Comparison of ENCODE assay signal across 21 cellular contexts in the genomic region with DNA sequence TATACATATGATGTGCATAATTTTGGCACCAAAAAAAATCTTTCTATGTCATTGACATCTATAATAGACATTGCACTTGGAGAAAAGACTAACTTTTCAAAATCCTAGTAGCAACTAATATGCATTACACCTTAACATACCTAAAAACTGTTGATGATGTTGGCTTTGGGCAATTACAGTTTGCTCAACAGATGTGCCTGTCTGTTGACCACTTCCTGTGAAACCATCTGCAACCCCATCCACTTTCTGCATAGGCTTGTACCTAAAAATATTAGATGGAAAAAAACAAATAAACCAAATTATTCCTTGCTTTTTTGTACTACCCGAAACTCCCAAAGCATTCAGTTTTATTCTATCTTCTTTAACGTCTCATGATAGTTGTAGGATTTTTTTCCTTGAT.
A peak's percentile ranks its signal among the peaks of the same experiment; 100 is the strongest.
DNase-seq lines count a peak whose midpoint lies in the region; ATAC-seq and TF ChIP-seq lines count a peak whose summit lies in the region.
"Had no signal": no experiment of that assay in that cellular context is flagged by ENCODE, and none has a peak within 500 bp of the region (broad histone marks: within the 10 kb centered on the region; RNA-seq: fewer than 3 reads in every experiment).

No MANE protein-coding gene starts in this region.

- H3K27ac Mint-ChIP-seq in mesothelial cell of epicardium, result no peak overlapping the region
- H3K27ac Mint-ChIP-seq: activated CD4-positive, alpha-beta T cell treated with anti-CD3 and anti-CD28 coated beads, Interleukin-2, amount 10 ng/mL, durations not matched to agents 24 days and 14 days; natural killer cell treated with Interleukin-12 subunit alpha and Interleukin-12 subunit beta and Interleukin-15 and Interleukin-18, amount 100 ng/mL, for 72 hours had no signal

- H3K4me3 Mint-ChIP-seq in mesothelial cell of epicardium, result no peak overlapping the region
- H3K4me3 Mint-ChIP-seq: activated CD4-positive, alpha-beta T cell treated with anti-CD3 and anti-CD28 coated beads, Interleukin-2, amount 10 ng/mL, durations not matched to agents 24 days and 14 days; natural killer cell treated with Interleukin-12 subunit alpha and Interleukin-12 subunit beta and Interleukin-15 and Interleukin-18, amount 100 ng/mL, for 72 hours had no signal

- H3K36me3 ChIP-seq in DND-41 (ENCODE audit: insufficient read depth, low read length), result no peaks in the 10 kb centered on the region
- no peaks in the 10 kb centered on the region for H3K36me3 ChIP-seq in MM.1S (replicated peaks; ENCODE audit: insufficient read depth, low read length)

- no peaks in the 10 kb centered on the region for H3K27me3 Mint-ChIP-seq in mesothelial cell of epicardium (ENCODE audit: low read depth)
- H3K27me3 Mint-ChIP-seq: activated CD4-positive, alpha-beta T cell treated with anti-CD3 and anti-CD28 coated beads, Interleukin-2, amount 10 ng/mL, durations not matched to agents 24 days and 14 days; natural killer cell treated with Interleukin-12 subunit alpha and Interleukin-12 subunit beta and Interleukin-15 and Interleukin-18, amount 100 ng/mL, for 72 hours had no signal

- peak overlapping the region; percentile 33; the same call in 1 of the 2 replicates for H3K4me2 ChIP-seq in DND-41 (ENCODE audit: insufficient read depth, low read length)
- peak overlapping the region; percentile 30; the same call in 1 of the 2 replicates for H3K4me2 ChIP-seq in MM.1S (ENCODE audit: low read depth, low read length)
- H3K4me2 ChIP-seq: hepatocyte had no signal

- H3K4me1 ChIP-seq in DND-41 (ENCODE audit: insufficient read depth, low read length), result peaks cover 24% of the 10 kb centered on the region
- H3K4me1 ChIP-seq in MM.1S (ENCODE audit: low read length), result peaks cover 16% of the 10 kb centered on the region
- H3K4me1 ChIP-seq: vagina had no signal

- H2AFZ ChIP-seq in DND-41 (ENCODE audit: low read depth, low read length) (no peak overlapping the region), MM.1S (ENCODE audit: low read length) (no peak overlapping the region)
- H2AFZ ChIP-seq: hepatocyte had no signal

- in situ Hi-C loops in ACHN (cut with HindIII; ENCODE audit: low pct_ligation_motif_present, low pct_unique_long_range_greater_than_20kb, low sequenced_read_pairs), result no loop called here

- H3K27me3 ChIP-seq in DND-41 (ENCODE audit: insufficient read depth, low read length, poor library complexity), result no peaks in the 10 kb centered on the region
- H3K27me3 ChIP-seq in MM.1S (replicated peaks; ENCODE audit: insufficient read depth, low read length), result no peaks in the 10 kb centered on the region
- H3K27me3 ChIP-seq: hepatocyte, vagina had no signal

- peak; percentile 95 for ATAC-seq in DND-41 (ENCODE audit: insufficient read depth, low read depth)
- ATAC-seq in GM19351 (IDR thresholded peaks at IDR 0.05; ENCODE audit: unreplicated experiment), result peak; percentile 74
- ATAC-seq in HG02623 (IDR thresholded peaks at IDR 0.05; ENCODE audit: unreplicated experiment), result peak; percentile 47
- ATAC-seq: natural killer cell treated with Interleukin-12 subunit alpha and Interleukin-12 subunit beta and Interleukin-15 and Interleukin-18, amount 100 ng/mL, for 72 hours had no signal

- H4K20me1 ChIP-seq in DND-41 (ENCODE audit: insufficient read depth, low read length) (no peaks in the 10 kb centered on the region), MM.1S (ENCODE audit: insufficient read depth, low read length) (no peaks in the 10 kb centered on the region)

- H3K27ac ChIP-seq in DND-41 (ENCODE audit: low read length) (peak overlapping the region; percentile 63), MM.1S (ENCODE audit: low read length) (no peak overlapping the region)
- H3K27ac ChIP-seq: hepatocyte, HL-60, RWPE1, vagina had no signal

- no peak overlapping the region for H3K4me3 ChIP-seq in DND-41 (ENCODE audit: low read depth in 1 of 2, low read length in 2 of 2)
- no peak overlapping the region for H3K4me3 ChIP-seq in MM.1S (ENCODE audit: low read length)
- H3K4me3 ChIP-seq: hepatocyte, vagina had no signal

- peaks cover 12% of the 10 kb centered on the region for H3K36me3 Mint-ChIP-seq in mesothelial cell of epicardium

- no peaks in the 10 kb centered on the region for H3F3A ChIP-seq in MM.1S (ENCODE audit: insufficient read depth, low read length)

- H3K9ac ChIP-seq in DND-41 (ENCODE audit: low read depth, low read length) (no peak overlapping the region), MM.1S (ENCODE audit: low read length) (no peak overlapping the region)

- H3K79me2 ChIP-seq in DND-41 (ENCODE audit: insufficient read depth, low read length) (no peaks in the 10 kb centered on the region), MM.1S (ENCODE audit: low read length) (no peaks in the 10 kb centered on the region)
- H3K79me2 ChIP-seq: hepatocyte had no signal

- peak; percentile 37 for DNase-seq in DND-41
- peak; percentile 69 for DNase-seq in MM.1S
- DNase-seq in effector CD8-positive, alpha-beta T cell (lab: John Stamatoyannopoulos, UW), result no peak
- no peak for DNase-seq in ACHN
- DNase-seq in HCEC 1CT, result no peak
- no peak for DNase-seq in mesothelial cell of epicardium (ENCODE audit: low spot score in 2 of 2, unreplicated experiment in 2 of 2)
- DNase-seq: activated CD4-positive, alpha-beta T cell treated with anti-CD3 and anti-CD28 coated beads, Interleukin-2, amount 10 ng/mL, durations not matched to agents 24 days and 14 days; activated naive CD4-positive, alpha-beta T cell; anterior cingulate cortex; islet precursor cell; NCI-H1417; NCI-H82; stimulated activated CD4-positive, alpha-beta T cell treated with anti-CD3 and anti-CD28 coated beads, Interleukin-4, amount 100 ng/mL, for 1 hour; substantia nigra had no signal

- TF ChIP-seq CTCF in DND-41 (IDR thresholded peaks at IDR 0.05; ENCODE audit: borderline replicate concordance, extremely low read depth, low read length, poor library complexity, severe bottlenecking) (no peak), MM.1S (IDR thresholded peaks at IDR 0.05; ENCODE audit: low read length) (no peak), mesothelial cell of epicardium (IDR thresholded peaks at IDR 0.05; ENCODE audit: unreplicated experiment) (no peak)

- H3K9me3 ChIP-seq in DND-41 (ENCODE audit: insufficient read depth, low read length, severe bottlenecking) (no peaks in the 10 kb centered on the region), MM.1S (replicated peaks; ENCODE audit: insufficient read depth, low read length) (no peaks in the 10 kb centered on the region)
- H3K9me3 ChIP-seq: vagina had no signal

- no peaks in the 10 kb centered on the region for H3K4me1 Mint-ChIP-seq in mesothelial cell of epicardium
- H3K4me1 Mint-ChIP-seq: activated CD4-positive, alpha-beta T cell treated with anti-CD3 and anti-CD28 coated beads, Interleukin-2, amount 10 ng/mL, durations not matched to agents 24 days and 14 days had no signal

- no peaks in the 10 kb centered on the region for H3K9me3 Mint-ChIP-seq in mesothelial cell of epicardium
- H3K9me3 Mint-ChIP-seq: natural killer cell treated with Interleukin-12 subunit alpha and Interleukin-12 subunit beta and Interleukin-15 and Interleukin-18, amount 100 ng/mL, for 72 hours had no signal

- H3K9me2 ChIP-seq in MM.1S (replicated peaks; ENCODE audit: insufficient read depth, low read length), result no peaks in the 10 kb centered on the region

Comparison
In these comparisons a context has a peak if more than half of its experiments do, and no peak if none do; other contexts are left out.
1. DNase-seq: peak in DND-41 (single experiment) and MM.1S (single experiment); none in effector CD8-positive, alpha-beta T cell (single experiment), ACHN (single experiment), HCEC 1CT (single experiment) and mesothelial cell of epicardium (0 of 2).
2. Peak in every context shown above with its lines, with median percentiles within 50 percentile points of each other: ATAC-seq.